In genomic region chr7:139817249-139817648, GRCh38 we compare ENCODE assay signal across 1 cellular context.
TF ChIP-seq lines count a peak whose summit lies in the region.

No MANE protein-coding gene starts in this region.

TF ChIP-seq in K562, 482 proteins besides CTCF, POLR2A, EP300 and RAD21 (continued from another document and continues in another):
- TF ChIP-seq SOX6 (IDR thresholded peaks at IDR 0.05) (no peak), SIN3A (IDR thresholded peaks at IDR 0.05; ENCODE audit: borderline replicate concordance in 2 of 2, control insufficient read depth in 1 of 2, low read depth in 2 of 2, low read length in 2 of 2) (no peak), CBFA2T3 (IDR thresholded peaks at IDR 0.05) (peak; percentile 78), KLF10 (CRISPR knock-in tag; IDR thresholded peaks at IDR 0.05) (no peak), ZNF717 (CRISPR knock-in tag; IDR thresholded peaks at IDR 0.05) (no peak), YY1 (IDR thresholded peaks at IDR 0.05; ENCODE audit: borderline replicate concordance in 1 of 3, control insufficient read depth in 1 of 3, extremely low read depth in 1 of 3, insufficient read depth in 3 of 3, insufficient read length in 1 of 3, insufficient replicate concordance in 2 of 3, low read depth in 1 of 3, low read length in 2 of 3) (no peak), KLF16 (IDR thresholded peaks at IDR 0.05) (peak; percentile 16; the same call in 1 of the 2 replicates), EZH2 (IDR thresholded peaks at IDR 0.05; ENCODE audit: borderline replicate concordance, low read depth, low read length) (no peak), MBD2 (IDR thresholded peaks at IDR 0.05; ENCODE audit: borderline replicate concordance, low read depth) (no peak), TCF3 (CRISPR knock-in tag; IDR thresholded peaks at IDR 0.05) (peak; percentile 76), HBP1 (CRISPR knock-in tag; IDR thresholded peaks at IDR 0.05) (no peak), MED1 (CRISPR knock-in tag; IDR thresholded peaks at IDR 0.05; ENCODE audit: borderline replicate concordance) (no peak), PTTG1 (tag; IDR thresholded peaks at IDR 0.05; ENCODE audit: low read depth) (no peak), FOXA1 (IDR thresholded peaks at IDR 0.05; ENCODE audit: borderline replicate concordance) (no peak), RNF219 (CRISPR knock-in tag; IDR thresholded peaks at IDR 0.05) (no peak), SFPQ (IDR thresholded peaks at IDR 0.05; ENCODE audit: low read depth, low read length) (no peak), HMG20A (CRISPR knock-in tag; conservative IDR thresholded peaks at IDR 0.05) (no peak), ZNF79 (CRISPR knock-in tag; IDR thresholded peaks at IDR 0.05; ENCODE audit: low read depth) (no peak), STAT6 (CRISPR knock-in tag; IDR thresholded peaks at IDR 0.05) (no peak), NFE2L1 (tag; IDR thresholded peaks at IDR 0.05; ENCODE audit: borderline replicate concordance, low read depth) (no peak), GTF2F1 (IDR thresholded peaks at IDR 0.05; ENCODE audit: low read depth, low read length) (no peak), FOXJ2 (tag; IDR thresholded peaks at IDR 0.05) (no peak; the same call in 1 of the 2 replicates), MTA3 (IDR thresholded peaks at IDR 0.05; ENCODE audit: borderline replicate concordance) (no peak), KLF6 (CRISPR knock-in tag; IDR thresholded peaks at IDR 0.05; ENCODE audit: borderline replicate concordance) (no peak), ZNF518B (CRISPR knock-in tag; IDR thresholded peaks at IDR 0.05) (no peak), RBM39 (optimal IDR thresholded peaks at IDR 0.05; ENCODE audit: low read depth, low read length) (no peak), SUPT5H (IDR thresholded peaks at IDR 0.05) (no peak), CC2D1A (IDR thresholded peaks at IDR 0.05) (no peak), ARHGAP35 (IDR thresholded peaks at IDR 0.05; ENCODE audit: partially characterized antibody) (no peak), TAF15 (IDR thresholded peaks at IDR 0.05; ENCODE audit: low read depth, low read length) (no peak), GATAD2B (IDR thresholded peaks at IDR 0.05; ENCODE audit: borderline replicate concordance) (no peak), GTF2B (IDR thresholded peaks at IDR 0.05; ENCODE audit: extremely low read depth, insufficient read length) (no peak), AFF4 (CRISPR knock-in tag; IDR thresholded peaks at IDR 0.05) (no peak), BDP1 (IDR thresholded peaks at IDR 0.05; ENCODE audit: insufficient read depth, insufficient read length) (no peak), MAFK (IDR thresholded peaks at IDR 0.05; ENCODE audit: low read length) (no peak), FOXJ3 (CRISPR knock-in tag; IDR thresholded peaks at IDR 0.05) (no peak), XRCC4 (IDR thresholded peaks at IDR 0.05; ENCODE audit: extremely low read depth, insufficient read depth, insufficient read length) (no peak), ZBTB11 (CRISPR knock-in tag; IDR thresholded peaks at IDR 0.05) (no peak), BHLHE40 (IDR thresholded peaks at IDR 0.05; ENCODE audit: low read length) (no peak), ZKSCAN8 (CRISPR knock-in tag; IDR thresholded peaks at IDR 0.05) (no peak), NCOA2 (IDR thresholded peaks at IDR 0.05; ENCODE audit: partially characterized antibody in 2 of 2) (no peak), CBFB (CRISPR knock-in tag; IDR thresholded peaks at IDR 0.05) (no peak), PHF20 (IDR thresholded peaks at IDR 0.05; ENCODE audit: partially characterized antibody) (no peak)
